Comparison of ENCODE assay signal across 7 cellular contexts in the genomic region with DNA sequence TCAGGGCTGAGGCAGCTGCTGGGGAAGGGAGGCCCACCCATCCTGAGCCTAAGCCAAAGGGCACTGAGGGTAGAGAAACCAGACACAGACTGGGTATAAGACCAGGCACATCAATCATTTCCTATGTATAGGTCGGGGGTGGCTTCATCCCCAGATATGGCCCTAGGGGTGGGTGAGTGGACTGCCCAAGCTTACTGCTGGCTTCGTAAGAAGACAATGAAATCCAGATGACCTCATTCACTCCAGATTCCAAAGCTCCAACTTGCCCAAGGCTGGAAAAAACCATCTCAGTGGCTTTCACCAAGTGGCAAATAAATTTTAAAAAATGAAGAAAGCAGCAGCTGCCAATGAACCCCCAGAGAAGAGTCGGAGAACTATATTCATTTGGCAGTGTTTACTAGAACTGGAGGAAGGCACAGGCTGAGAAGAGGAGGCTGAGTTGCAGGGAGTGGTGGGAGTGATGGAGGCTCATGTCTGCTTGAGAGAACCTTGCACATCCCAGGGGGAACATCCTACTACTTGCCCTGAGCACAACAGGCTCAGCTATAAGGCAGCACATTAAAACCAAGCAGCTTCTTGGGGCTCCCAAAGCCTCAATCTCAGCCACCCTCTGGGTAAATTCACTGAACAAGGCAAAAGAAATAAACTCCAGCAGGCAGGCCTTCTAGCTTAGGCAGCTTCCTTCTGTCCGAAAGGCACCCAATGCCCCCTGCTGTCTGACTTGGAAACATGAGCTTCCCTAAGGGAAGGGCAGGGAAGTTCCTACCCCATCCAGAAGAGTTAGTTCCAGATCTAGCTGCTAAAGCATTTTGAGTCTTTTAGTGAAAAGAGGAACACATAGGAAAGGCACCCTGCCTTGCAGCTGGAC. TPM values are rescaled to one million over a fixed set of nuclear protein-coding genes. Genes with fewer than 3 reads are reported as not detected.
DNase-seq lines count a peak whose midpoint lies in the region; ATAC-seq, FAIRE-seq and TF ChIP-seq lines count a peak whose summit lies in the region.

No MANE protein-coding gene starts in this region.

- H3K4me3 ChIP-seq in GM12865 (ENCODE audit: low read depth, low read length) (no peak overlapping the region), NT2/D1 (ENCODE audit: insufficient read length, low read depth) (no peak overlapping the region), endothelial cell of umbilical vein (replicated peaks in 1 of 3; ENCODE audit: insufficient read depth in 1 of 3, low read depth in 1 of 3, low read length in 3 of 3) (no peak overlapping the region)

- H3K27ac Mint-ChIP-seq in activated CD8-positive, alpha-beta T cell treated with anti-CD3 and anti-CD28 coated beads for 36 hours: no peak overlapping the region
- peak overlapping the region in 5 of 10 donors; percentile 10 to 74 (median 65) for H3K27ac Mint-ChIP-seq in naive thymus-derived CD8-positive, alpha-beta T cell

- H3K4me3 Mint-ChIP-seq in activated CD8-positive, alpha-beta T cell treated with anti-CD3 and anti-CD28 coated beads for 36 hours: no peak overlapping the region
- H3K4me3 Mint-ChIP-seq in naive thymus-derived CD8-positive, alpha-beta T cell: no peak overlapping the region

- POLR2A ChIA-PET in endothelial cell of umbilical vein (lab: Charles Lee): interaction anchor here (0.5 to 1.2 kb wide), 3 partner anchors 11 to 1087 kb away, joined by 3 to 5 read pairs (median 4); no protein-coding TSS in a partner anchor
- POLR2A ChIA-PET in activated CD8-positive, alpha-beta T cell treated with anti-CD3 and anti-CD28 coated beads for 36 hours (lab: Charles Lee): interaction anchor here (0.6 to 2.0 kb wide), 4 partner anchors 9 to 22 kb away, joined by 3 to 9 read pairs (median 3); no protein-coding TSS in a partner anchor
- POLR2A ChIA-PET in naive thymus-derived CD8-positive, alpha-beta T cell (lab: Charles Lee): interaction anchor here (1.1 to 1.8 kb wide), 2 partner anchors 12 to 43 kb away, joined by 5 read pairs; a partner anchor contains a TSS

- no peaks in the 10 kb centered on the region for H4K20me1 ChIP-seq in endothelial cell of umbilical vein (replicated peaks; ENCODE audit: control insufficient read depth, extremely low read depth, insufficient read depth, low read length)

- dilution Hi-C loops in endothelial cell of umbilical vein (cut with MboI; ENCODE audit: extremely low pct_ligation_motif_present, low sequenced_read_pairs): no loop called here

- H3K27me3 ChIP-seq in NT2/D1 (ENCODE audit: insufficient read depth, insufficient read length) (no peaks in the 10 kb centered on the region), endothelial cell of umbilical vein (ENCODE audit: control insufficient read depth in 2 of 2, insufficient read depth in 2 of 2, low read length in 2 of 2) (no peaks in the 10 kb centered on the region)

- H3K9me3 Mint-ChIP-seq in activated CD8-positive, alpha-beta T cell treated with anti-CD3 and anti-CD28 coated beads for 36 hours: no peaks in the 10 kb centered on the region
- H3K9me3 Mint-ChIP-seq in naive thymus-derived CD8-positive, alpha-beta T cell: no peaks in the 10 kb centered on the region

- no TSS peak for BruUV-seq in endothelial cell of umbilical vein (replicated peaks; lab: Mats Ljungman, UMichigan)

- H3K9me3 ChIP-seq in NT2/D1 (ENCODE audit: insufficient read depth, low read length) (no peaks in the 10 kb centered on the region), endothelial cell of umbilical vein (replicated peaks; ENCODE audit: control insufficient read depth, insufficient read depth, low read length) (no peaks in the 10 kb centered on the region)

- peak; percentile 29 for DNase-seq in GM12865 (ENCODE audit: low read depth)
- peak; percentile 71 for DNase-seq in NT2/D1 (ENCODE audit: low read depth, low spot score)
- peak; percentile 73 for DNase-seq in endothelial cell of umbilical vein (ENCODE audit: low read depth, low spot score)
- DNase-seq in mucosa of gallbladder (ENCODE audit: low spot score): peak; percentile 45
- no peak for DNase-seq in activated CD8-positive, alpha-beta T cell treated with anti-CD3 and anti-CD28 coated beads for 36 hours
- no peak for DNase-seq in naive thymus-derived CD8-positive, alpha-beta T cell
- DNase-seq in cerebellar nuclear complex (lab: John Stamatoyannopoulos, UW): no peak

- ATAC-seq in activated CD8-positive, alpha-beta T cell treated with anti-CD3 and anti-CD28 coated beads for 36 hours: no peak
- ATAC-seq in naive thymus-derived CD8-positive, alpha-beta T cell: no peak

- CTCF ChIA-PET in endothelial cell of umbilical vein (lab: Charles Lee): interaction anchor here (0.7 to 6.0 kb wide), 29 partner anchors 10 to 362 kb away, joined by 3 to 511 read pairs (median 11); a partner anchor contains a TSS
- CTCF ChIA-PET in activated CD8-positive, alpha-beta T cell treated with anti-CD3 and anti-CD28 coated beads for 36 hours (lab: Charles Lee): interaction anchor here (0.9 to 3.9 kb wide), 12 partner anchors 14 to 173 kb away, joined by 3 to 20 read pairs (median 6); a partner anchor contains a TSS

- no peak overlapping the region for H3K4me2 ChIP-seq in endothelial cell of umbilical vein (ENCODE audit: insufficient read depth, low read length)

- H3K4me1 ChIP-seq in NT2/D1 (ENCODE audit: insufficient read depth, insufficient read length) (peaks cover 10% of the 10 kb centered on the region), endothelial cell of umbilical vein (ENCODE audit: control insufficient read depth, extremely low read depth, insufficient read depth, low read length) (peaks cover 12% of the 10 kb centered on the region)

- no peaks in the 10 kb centered on the region for H3K79me2 ChIP-seq in endothelial cell of umbilical vein (ENCODE audit: control insufficient read depth, insufficient read depth, low read length)

- no peak for TF ChIP-seq POLR2A in endothelial cell of umbilical vein (IDR thresholded peaks at IDR 0.05; ENCODE audit: low read depth, low read length)

- TF ChIP-seq CTCF in GM12865 (IDR thresholded peaks at IDR 0.05; ENCODE audit: insufficient read depth, low read depth, low read length, missing control alignments) (peak; percentile 22), endothelial cell of umbilical vein (IDR thresholded peaks at IDR 0.05; ENCODE audit: extremely low read depth in 1 of 2, insufficient read depth in 1 of 2, low read depth in 1 of 2, low read length in 2 of 2) (peak; percentile 52 to 70)
- no peak for TF ChIP-seq CTCF in activated CD8-positive, alpha-beta T cell treated with anti-CD3 and anti-CD28 coated beads for 36 hours (IDR thresholded peaks at IDR 0.05)

- intact Hi-C loops in endothelial cell of umbilical vein (cut with micrococcal nuclease): loop anchor here (1.0 kb wide), 2 partner anchors 26 to 118 kb away; no protein-coding TSS in a partner anchor
- intact Hi-C loops in activated CD8-positive, alpha-beta T cell treated with anti-CD3 and anti-CD28 coated beads for 36 hours (cut with micrococcal nuclease): no loop called here

- peak overlapping the region; percentile 17 for H3K9ac ChIP-seq in NT2/D1 (ENCODE audit: insufficient read length, low read depth)
- H3K9ac ChIP-seq in endothelial cell of umbilical vein (replicated peaks; ENCODE audit: extremely low read depth, insufficient read depth, low read length): no peak overlapping the region

- no peaks in the 10 kb centered on the region for H3K4me1 Mint-ChIP-seq in activated CD8-positive, alpha-beta T cell treated with anti-CD3 and anti-CD28 coated beads for 36 hours (ENCODE audit: low read depth)
- peaks cover 0 to 2% (median 0%) of the 10 kb centered on the region in 4 donors for H3K4me1 Mint-ChIP-seq in naive thymus-derived CD8-positive, alpha-beta T cell

- H3K36me3 Mint-ChIP-seq in activated CD8-positive, alpha-beta T cell treated with anti-CD3 and anti-CD28 coated beads for 36 hours (ENCODE audit: low read depth): peaks cover 21% of the 10 kb centered on the region
- peaks cover 10 to 66% (median 15%) of the 10 kb centered on the region in 3 donors for H3K36me3 Mint-ChIP-seq in naive thymus-derived CD8-positive, alpha-beta T cell

- no peaks in the 10 kb centered on the region for H3K27me3 Mint-ChIP-seq in activated CD8-positive, alpha-beta T cell treated with anti-CD3 and anti-CD28 coated beads for 36 hours
- H3K27me3 Mint-ChIP-seq in naive thymus-derived CD8-positive, alpha-beta T cell: no peaks in the 10 kb centered on the region

- no peaks in the 10 kb centered on the region for H3K9me1 ChIP-seq in endothelial cell of umbilical vein (replicated peaks; ENCODE audit: control insufficient read depth, extremely low read depth, insufficient read depth, low read length)

- no peak overlapping the region for H2AFZ ChIP-seq in endothelial cell of umbilical vein (ENCODE audit: low read depth, low read length)

- H3K36me3 ChIP-seq in NT2/D1 (ENCODE audit: insufficient read depth, insufficient read length, low read length): peaks cover 94% of the 10 kb centered on the region
- H3K36me3 ChIP-seq in endothelial cell of umbilical vein (ENCODE audit: control insufficient read depth in 2 of 2, extremely low read depth in 1 of 2, insufficient read depth in 2 of 2, low read length in 2 of 2): peaks cover 43 to 53% of the 10 kb centered on the region in 2 experiments

- peak; percentile 8 for FAIRE-seq in endothelial cell of umbilical vein (lab: Jason Lieb, UNC)

- peak overlapping the region; percentile 16 for H3K27ac ChIP-seq in endothelial cell of umbilical vein (ENCODE audit: insufficient read depth, low read depth, low read length)

RNA-seq across cellular contexts. Expression of a gene that starts 14.1 kb away (rescaled TPM):
- total RNA-seq in endothelial cell of umbilical vein: 250 and 270 TPM in 2 replicates
- 304 and 336 TPM in 2 replicates for polyA plus RNA-seq in endothelial cell of umbilical vein
- polyA plus RNA-seq in endothelial cell of umbilical vein (2011; cell fraction: cytosol; rRNA removed): 558 and 641 TPM in 2 replicates
- polyA plus RNA-seq in endothelial cell of umbilical vein (2011; cell fraction: nucleus; rRNA removed): 219 and 231 TPM in 2 replicates
- polyA plus RNA-seq in endothelial cell of umbilical vein (2012): 244 and 310 TPM in 2 replicates
- polyA minus RNA-seq in endothelial cell of umbilical vein: 252 and 361 TPM in 2 replicates
- polyA minus RNA-seq in endothelial cell of umbilical vein (2011; cell fraction: cytosol; rRNA and poly(A)+ RNA removed): 30.9 TPM
- polyA minus RNA-seq in endothelial cell of umbilical vein (2011; cell fraction: nucleus; rRNA and poly(A)+ RNA removed): 35.7 and 58.7 TPM in 2 replicates
- total RNA-seq in mucosa of gallbladder: 138 TPM
- 10 to 100 TPM; 31.8 to 34.1 TPM for total RNA-seq in activated CD8-positive, alpha-beta T cell treated with anti-CD3 and anti-CD28 coated beads for 36 hours
- total RNA-seq in naive thymus-derived CD8-positive, alpha-beta T cell: 10 to 100 TPM; 13.1 to 13.2 TPM
- polyA plus RNA-seq in naive thymus-derived CD8-positive, alpha-beta T cell: 1 to 10 TPM; 3.9 to 4.6 (median 4.3) TPM

RNA-seq across cellular contexts. Expression of a gene that starts 28.9 kb away (rescaled TPM):
- total RNA-seq in endothelial cell of umbilical vein (not detected in 2 replicates), mucosa of gallbladder (0.37 TPM)
- polyA plus RNA-seq in endothelial cell of umbilical vein: not detected in 2 replicates
- not detected in 2 replicates for polyA plus RNA-seq in endothelial cell of umbilical vein (2011; cell fraction: cytosol; rRNA removed)
- polyA plus RNA-seq in endothelial cell of umbilical vein (2011; cell fraction: nucleus; rRNA removed): not detected in 2 replicates
- not detected in 2 replicates for polyA plus RNA-seq in endothelial cell of umbilical vein (2012)
- not detected in 2 replicates for polyA minus RNA-seq in endothelial cell of umbilical vein
- polyA minus RNA-seq in endothelial cell of umbilical vein (2011; cell fraction: cytosol; rRNA and poly(A)+ RNA removed): not detected
- polyA minus RNA-seq in endothelial cell of umbilical vein (2011; cell fraction: nucleus; rRNA and poly(A)+ RNA removed): not detected in 2 replicates
- total RNA-seq in activated CD8-positive, alpha-beta T cell treated with anti-CD3 and anti-CD28 coated beads for 36 hours: not detected
- total RNA-seq in naive thymus-derived CD8-positive, alpha-beta T cell: not detected
- polyA plus RNA-seq in naive thymus-derived CD8-positive, alpha-beta T cell: not detected

RNA-seq across cellular contexts. Expression of a gene that starts 43.1 kb away (rescaled TPM):
- total RNA-seq in endothelial cell of umbilical vein (99.9 and 106 TPM in 2 replicates), mucosa of gallbladder (147 TPM)
- polyA plus RNA-seq in endothelial cell of umbilical vein: 85.5 and 87.9 TPM in 2 replicates
- polyA plus RNA-seq in endothelial cell of umbilical vein (2011; cell fraction: cytosol; rRNA removed): 45.8 and 60.2 TPM in 2 replicates
- 605 and 638 TPM in 2 replicates for polyA plus RNA-seq in endothelial cell of umbilical vein (2011; cell fraction: nucleus; rRNA removed)
- polyA plus RNA-seq in endothelial cell of umbilical vein (2012): 69.0 and 79.4 TPM in 2 replicates
- polyA minus RNA-seq in endothelial cell of umbilical vein: 148 TPM in 2 replicates
- 31.6 TPM for polyA minus RNA-seq in endothelial cell of umbilical vein (2011; cell fraction: cytosol; rRNA and poly(A)+ RNA removed)
- 153 and 193 TPM in 2 replicates for polyA minus RNA-seq in endothelial cell of umbilical vein (2011; cell fraction: nucleus; rRNA and poly(A)+ RNA removed)
- total RNA-seq in activated CD8-positive, alpha-beta T cell treated with anti-CD3 and anti-CD28 coated beads for 36 hours: 100 to 1,000 TPM; 116 TPM
- 100 to 1,000 TPM; 256 TPM for total RNA-seq in naive thymus-derived CD8-positive, alpha-beta T cell
- polyA plus RNA-seq in naive thymus-derived CD8-positive, alpha-beta T cell: 10 to 100 TPM; 46.9 to 51.6 (median 49.5) TPM

Comparison
In these comparisons a context has a peak if more than half of its experiments do, and no peak if none do; other contexts are left out.
1. DNase-seq: peak in GM12865 (single experiment), NT2/D1 (single experiment), endothelial cell of umbilical vein (single experiment) and mucosa of gallbladder (single experiment); none in activated CD8-positive, alpha-beta T cell treated with anti-CD3 and anti-CD28 coated beads for 36 hours (single experiment), naive thymus-derived CD8-positive, alpha-beta T cell (0 of 10) and cerebellar nuclear complex (0 of 2).